Comparison of ENCODE assay signal across 1 cellular context in genomic region chr11:123235117-123235686, GRCh38.
TF ChIP-seq lines count a peak whose summit lies in the region.

No MANE protein-coding gene starts in this region.

TF ChIP-seq in GM23338, 12 proteins besides CTCF, POLR2A, EP300 and RAD21 (continued from another document):
- TF ChIP-seq ZNF462 (CRISPR knock-in tag; IDR thresholded peaks at IDR 0.05) (no peak), REST (IDR thresholded peaks at IDR 0.05; ENCODE audit: unreplicated experiment) (no peak), NANOG (IDR thresholded peaks at IDR 0.05; ENCODE audit: borderline replicate concordance) (no peak), EZH2 (IDR thresholded peaks at IDR 0.05; ENCODE audit: low read depth, unreplicated experiment) (no peak), STAT1 (IDR thresholded peaks at IDR 0.05; ENCODE audit: unreplicated experiment) (no peak)
